Comparison of ENCODE assay signal across 1 cellular context in the genomic region with DNA sequence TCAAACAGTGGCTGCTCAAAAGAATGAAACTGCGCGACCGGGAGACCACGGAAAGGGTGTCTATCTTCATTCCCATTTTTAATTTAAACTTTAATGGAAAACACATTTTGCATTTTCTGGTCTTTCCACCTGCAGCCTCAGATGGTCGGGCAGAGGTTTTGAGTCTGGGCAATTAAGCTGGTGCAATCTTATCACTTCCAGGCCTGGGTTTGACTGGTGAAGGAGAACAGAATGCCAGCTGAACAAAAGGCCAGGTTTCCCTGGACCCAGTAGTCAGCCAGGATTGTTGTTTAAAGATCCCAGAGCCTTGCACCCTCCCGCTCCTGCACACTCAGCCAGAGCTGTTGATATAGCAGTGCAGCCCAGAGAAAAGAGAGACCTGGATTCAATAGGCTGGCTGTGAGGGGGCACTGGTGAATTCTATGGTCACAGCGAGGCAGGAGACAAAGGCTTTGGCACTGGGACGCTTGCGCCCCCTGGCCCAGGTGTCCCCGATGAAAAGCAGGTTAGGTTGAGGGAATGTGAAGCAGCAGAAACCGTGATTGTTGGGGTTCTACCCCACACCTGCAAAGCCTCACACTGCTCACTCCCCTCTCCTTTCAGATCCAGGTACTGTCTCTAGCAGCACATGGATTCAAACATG.
TF ChIP-seq lines count a peak whose summit lies in the region.

No MANE protein-coding gene starts in this region.

TF ChIP-seq in GM23338, 12 proteins besides CTCF, POLR2A, EP300 and RAD21 (continued from another document):
- TF ChIP-seq, protein P1, sequence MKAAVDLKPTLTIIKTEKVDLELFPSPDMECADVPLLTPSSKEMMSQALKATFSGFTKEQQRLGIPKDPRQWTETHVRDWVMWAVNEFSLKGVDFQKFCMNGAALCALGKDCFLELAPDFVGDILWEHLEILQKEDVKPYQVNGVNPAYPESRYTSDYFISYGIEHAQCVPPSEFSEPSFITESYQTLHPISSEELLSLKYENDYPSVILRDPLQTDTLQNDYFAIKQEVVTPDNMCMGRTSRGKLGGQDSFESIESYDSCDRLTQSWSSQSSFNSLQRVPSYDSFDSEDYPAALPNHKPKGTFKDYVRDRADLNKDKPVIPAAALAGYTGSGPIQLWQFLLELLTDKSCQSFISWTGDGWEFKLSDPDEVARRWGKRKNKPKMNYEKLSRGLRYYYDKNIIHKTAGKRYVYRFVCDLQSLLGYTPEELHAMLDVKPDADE (IDR thresholded peaks at IDR 0.05), result no peak
- no peak for TF ChIP-seq ZNF114 (CRISPR knock-in tag; IDR thresholded peaks at IDR 0.05)
- TF ChIP-seq JUNB (IDR thresholded peaks at IDR 0.05; ENCODE audit: unreplicated experiment), result no peak
- no peak for TF ChIP-seq POLR2AphosphoS5 (IDR thresholded peaks at IDR 0.05; ENCODE audit: low read depth)
- TF ChIP-seq, protein P2, sequence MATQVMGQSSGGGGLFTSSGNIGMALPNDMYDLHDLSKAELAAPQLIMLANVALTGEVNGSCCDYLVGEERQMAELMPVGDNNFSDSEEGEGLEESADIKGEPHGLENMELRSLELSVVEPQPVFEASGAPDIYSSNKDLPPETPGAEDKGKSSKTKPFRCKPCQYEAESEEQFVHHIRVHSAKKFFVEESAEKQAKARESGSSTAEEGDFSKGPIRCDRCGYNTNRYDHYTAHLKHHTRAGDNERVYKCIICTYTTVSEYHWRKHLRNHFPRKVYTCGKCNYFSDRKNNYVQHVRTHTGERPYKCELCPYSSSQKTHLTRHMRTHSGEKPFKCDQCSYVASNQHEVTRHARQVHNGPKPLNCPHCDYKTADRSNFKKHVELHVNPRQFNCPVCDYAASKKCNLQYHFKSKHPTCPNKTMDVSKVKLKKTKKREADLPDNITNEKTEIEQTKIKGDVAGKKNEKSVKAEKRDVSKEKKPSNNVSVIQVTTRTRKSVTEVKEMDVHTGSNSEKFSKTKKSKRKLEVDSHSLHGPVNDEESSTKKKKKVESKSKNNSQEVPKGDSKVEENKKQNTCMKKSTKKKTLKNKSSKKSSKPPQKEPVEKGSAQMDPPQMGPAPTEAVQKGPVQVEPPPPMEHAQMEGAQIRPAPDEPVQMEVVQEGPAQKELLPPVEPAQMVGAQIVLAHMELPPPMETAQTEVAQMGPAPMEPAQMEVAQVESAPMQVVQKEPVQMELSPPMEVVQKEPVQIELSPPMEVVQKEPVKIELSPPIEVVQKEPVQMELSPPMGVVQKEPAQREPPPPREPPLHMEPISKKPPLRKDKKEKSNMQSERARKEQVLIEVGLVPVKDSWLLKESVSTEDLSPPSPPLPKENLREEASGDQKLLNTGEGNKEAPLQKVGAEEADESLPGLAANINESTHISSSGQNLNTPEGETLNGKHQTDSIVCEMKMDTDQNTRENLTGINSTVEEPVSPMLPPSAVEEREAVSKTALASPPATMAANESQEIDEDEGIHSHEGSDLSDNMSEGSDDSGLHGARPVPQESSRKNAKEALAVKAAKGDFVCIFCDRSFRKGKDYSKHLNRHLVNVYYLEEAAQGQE (IDR thresholded peaks at IDR 0.05; ENCODE audit: unreplicated experiment), result no peak
- no peak for TF ChIP-seq EZH2phosphoT487 (IDR thresholded peaks at IDR 0.05; ENCODE audit: unreplicated experiment)
- TF ChIP-seq, protein P3, sequence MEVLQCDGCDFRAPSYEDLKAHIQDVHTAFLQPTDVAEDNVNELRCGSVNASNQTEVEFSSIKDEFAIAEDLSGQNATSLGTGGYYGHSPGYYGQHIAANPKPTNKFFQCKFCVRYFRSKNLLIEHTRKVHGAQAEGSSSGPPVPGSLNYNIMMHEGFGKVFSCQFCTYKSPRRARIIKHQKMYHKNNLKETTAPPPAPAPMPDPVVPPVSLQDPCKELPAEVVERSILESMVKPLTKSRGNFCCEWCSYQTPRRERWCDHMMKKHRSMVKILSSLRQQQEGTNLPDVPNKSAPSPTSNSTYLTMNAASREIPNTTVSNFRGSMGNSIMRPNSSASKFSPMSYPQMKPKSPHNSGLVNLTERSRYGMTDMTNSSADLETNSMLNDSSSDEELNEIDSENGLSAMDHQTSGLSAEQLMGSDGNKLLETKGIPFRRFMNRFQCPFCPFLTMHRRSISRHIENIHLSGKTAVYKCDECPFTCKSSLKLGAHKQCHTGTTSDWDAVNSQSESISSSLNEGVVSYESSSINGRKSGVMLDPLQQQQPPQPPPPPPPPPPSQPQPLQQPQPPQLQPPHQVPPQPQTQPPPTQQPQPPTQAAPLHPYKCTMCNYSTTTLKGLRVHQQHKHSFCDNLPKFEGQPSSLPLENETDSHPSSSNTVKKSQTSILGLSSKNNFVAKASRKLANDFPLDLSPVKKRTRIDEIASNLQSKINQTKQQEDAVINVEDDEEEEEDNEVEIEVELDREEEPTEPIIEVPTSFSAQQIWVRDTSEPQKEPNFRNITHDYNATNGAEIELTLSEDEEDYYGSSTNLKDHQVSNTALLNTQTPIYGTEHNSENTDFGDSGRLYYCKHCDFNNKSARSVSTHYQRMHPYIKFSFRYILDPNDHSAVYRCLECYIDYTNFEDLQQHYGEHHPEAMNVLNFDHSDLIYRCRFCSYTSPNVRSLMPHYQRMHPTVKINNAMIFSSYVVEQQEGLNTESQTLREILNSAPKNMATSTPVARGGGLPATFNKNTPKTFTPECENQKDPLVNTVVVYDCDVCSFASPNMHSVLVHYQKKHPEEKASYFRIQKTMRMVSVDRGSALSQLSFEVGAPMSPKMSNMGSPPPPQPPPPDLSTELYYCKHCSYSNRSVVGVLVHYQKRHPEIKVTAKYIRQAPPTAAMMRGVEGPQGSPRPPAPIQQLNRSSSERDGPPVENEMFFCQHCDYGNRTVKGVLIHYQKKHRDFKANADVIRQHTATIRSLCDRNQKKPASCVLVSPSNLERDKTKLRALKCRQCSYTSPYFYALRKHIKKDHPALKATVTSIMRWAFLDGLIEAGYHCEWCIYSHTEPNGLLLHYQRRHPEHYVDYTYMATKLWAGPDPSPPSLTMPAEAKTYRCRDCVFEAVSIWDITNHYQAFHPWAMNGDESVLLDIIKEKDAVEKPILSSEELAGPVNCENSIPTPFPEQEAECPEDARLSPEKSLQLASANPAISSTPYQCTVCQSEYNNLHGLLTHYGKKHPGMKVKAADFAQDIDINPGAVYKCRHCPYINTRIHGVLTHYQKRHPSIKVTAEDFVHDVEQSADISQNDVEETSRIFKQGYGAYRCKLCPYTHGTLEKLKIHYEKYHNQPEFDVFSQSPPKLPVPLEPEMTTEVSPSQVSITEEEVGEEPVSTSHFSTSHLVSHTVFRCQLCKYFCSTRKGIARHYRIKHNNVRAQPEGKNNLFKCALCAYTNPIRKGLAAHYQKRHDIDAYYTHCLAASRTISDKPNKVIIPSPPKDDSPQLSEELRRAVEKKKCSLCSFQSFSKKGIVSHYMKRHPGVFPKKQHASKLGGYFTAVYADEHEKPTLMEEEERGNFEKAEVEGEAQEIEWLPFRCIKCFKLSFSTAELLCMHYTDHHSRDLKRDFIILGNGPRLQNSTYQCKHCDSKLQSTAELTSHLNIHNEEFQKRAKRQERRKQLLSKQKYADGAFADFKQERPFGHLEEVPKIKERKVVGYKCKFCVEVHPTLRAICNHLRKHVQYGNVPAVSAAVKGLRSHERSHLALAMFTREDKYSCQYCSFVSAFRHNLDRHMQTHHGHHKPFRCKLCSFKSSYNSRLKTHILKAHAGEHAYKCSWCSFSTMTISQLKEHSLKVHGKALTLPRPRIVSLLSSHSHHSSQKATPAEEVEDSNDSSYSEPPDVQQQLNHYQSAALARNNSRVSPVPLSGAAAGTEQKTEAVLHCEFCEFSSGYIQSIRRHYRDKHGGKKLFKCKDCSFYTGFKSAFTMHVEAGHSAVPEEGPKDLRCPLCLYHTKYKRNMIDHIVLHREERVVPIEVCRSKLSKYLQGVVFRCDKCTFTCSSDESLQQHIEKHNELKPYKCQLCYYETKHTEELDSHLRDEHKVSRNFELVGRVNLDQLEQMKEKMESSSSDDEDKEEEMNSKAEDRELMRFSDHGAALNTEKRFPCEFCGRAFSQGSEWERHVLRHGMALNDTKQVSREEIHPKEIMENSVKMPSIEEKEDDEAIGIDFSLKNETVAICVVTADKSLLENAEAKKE (CRISPR knock-in tag; IDR thresholded peaks at IDR 0.05), result no peak
- no peak for TF ChIP-seq CREB1 (CRISPR knock-in tag; IDR thresholded peaks at IDR 0.05; ENCODE audit: low read depth)
- TF ChIP-seq EZH2 (IDR thresholded peaks at IDR 0.05; ENCODE audit: low read depth, unreplicated experiment), result no peak
- TF ChIP-seq ZNF331 (CRISPR knock-in tag; IDR thresholded peaks at IDR 0.05; ENCODE audit: low read depth), result no peak
- no peak for TF ChIP-seq NANOG (IDR thresholded peaks at IDR 0.05; ENCODE audit: borderline replicate concordance)
TF ChIP-seq in GM23338: peak in this region for 0.
